8 cellular contexts compared by ENCODE assay signal in genomic region chr2:71067567-71068217, GRCh38. TPM values are rescaled to one million over a fixed set of nuclear protein-coding genes. Genes with fewer than 3 reads are reported as not detected.
DNase-seq lines count a peak whose midpoint lies in the region; ATAC-seq lines count a peak whose summit lies in the region.

No MANE protein-coding gene starts in this region.

- peak overlapping the region; percentile 88 to 97 for H3K9ac ChIP-seq in stomach smooth muscle (ENCODE audit: low read length in 2 of 2)

- H3K4me3 Mint-ChIP-seq in activated CD4-positive, alpha-beta T cell treated with anti-CD3 and anti-CD28 coated beads, Interleukin-2, amount 10 ng/mL, durations not matched to agents 24 days and 14 days: peak overlapping the region; percentile 92
- H3K4me3 Mint-ChIP-seq in immature natural killer cell: peak overlapping the region; percentile 96 to 98 (median 97)

- H3K4me1 ChIP-seq in stomach smooth muscle (ENCODE audit: control insufficient read depth, insufficient read depth, low read length): peaks cover 53% of the 10 kb centered on the region

- peaks cover 0 to 2% of the 10 kb centered on the region in 2 donors for H3K36me3 ChIP-seq in stomach smooth muscle (ENCODE audit: control insufficient read depth in 2 of 2, insufficient read depth in 2 of 2, low read length in 2 of 2)

- H3K36me3 Mint-ChIP-seq in activated CD4-positive, alpha-beta T cell treated with anti-CD3 and anti-CD28 coated beads, Interleukin-2, amount 10 ng/mL, durations not matched to agents 24 days and 14 days (ENCODE audit: low read depth): peaks cover 10% of the 10 kb centered on the region
- no peaks in the 10 kb centered on the region for H3K36me3 Mint-ChIP-seq in immature natural killer cell

- peak overlapping the region; percentile 96 for H3K27ac Mint-ChIP-seq in activated CD4-positive, alpha-beta T cell treated with anti-CD3 and anti-CD28 coated beads, Interleukin-2, amount 10 ng/mL, durations not matched to agents 24 days and 14 days
- H3K27ac Mint-ChIP-seq in immature natural killer cell: peak overlapping the region; percentile 96 to 100 (median 100)

- ATAC-seq in HG03196 (IDR thresholded peaks at IDR 0.05; ENCODE audit: unreplicated experiment) (peak; percentile 2), HG02870 (IDR thresholded peaks at IDR 0.05; ENCODE audit: unreplicated experiment) (no peak)

- no peaks in the 10 kb centered on the region for H3K9me3 ChIP-seq in stomach smooth muscle (ENCODE audit: control insufficient read depth in 2 of 2, low read length in 2 of 2)

- intact Hi-C loops in activated CD4-positive, alpha-beta T cell treated with anti-CD3 and anti-CD28 coated beads, Interleukin-2, amount 10 ng/mL, durations not matched to agents 24 days and 14 days (cut with micrococcal nuclease): loop anchor here (1.0 to 2.0 kb wide), 5 partner anchors 15 to 264 kb away; partner anchors contain the start of genes MCEE, MPHOSPH10, PAIP2B and TEX261

- DNase-seq in activated CD4-positive, alpha-beta T cell treated with anti-CD3 and anti-CD28 coated beads, Interleukin-2, amount 10 ng/mL, durations not matched to agents 24 days and 14 days: no peak
- no peak for DNase-seq in activated CD4-positive, alpha-beta T cell treated with anti-CD3 and anti-CD28 coated beads, Interleukin-2, amount 50 U/mL, for 1 hour
- DNase-seq in immature natural killer cell: no peak
- no peak for DNase-seq in NCI-H2081 (lab: John Stamatoyannopoulos, UW)

- peak overlapping the region; percentile 89 to 96 for H3K4me3 ChIP-seq in stomach smooth muscle (ENCODE audit: low read length in 2 of 2)

- H3K9me3 Mint-ChIP-seq in activated CD4-positive, alpha-beta T cell treated with anti-CD3 and anti-CD28 coated beads, Interleukin-2, amount 10 ng/mL, durations not matched to agents 24 days and 14 days: no peaks in the 10 kb centered on the region
- H3K9me3 Mint-ChIP-seq in immature natural killer cell: peaks cover 0 to 1% (median 0%) of the 10 kb centered on the region in 6 donors

- H3K27ac ChIP-seq in angular gyrus (ENCODE audit: low read depth, low read length) (peak overlapping the region; percentile 98), stomach smooth muscle (ENCODE audit: low read length) (peak overlapping the region; percentile 99)

- no peaks in the 10 kb centered on the region for H3K27me3 ChIP-seq in stomach smooth muscle (ENCODE audit: control insufficient read depth in 1 of 2, insufficient read depth in 2 of 2, low read length in 2 of 2)

- H3K4me1 Mint-ChIP-seq in activated CD4-positive, alpha-beta T cell treated with anti-CD3 and anti-CD28 coated beads, Interleukin-2, amount 10 ng/mL, durations not matched to agents 24 days and 14 days: peaks cover 47% of the 10 kb centered on the region
- peaks cover 48 to 58% of the 10 kb centered on the region in 2 donors for H3K4me1 Mint-ChIP-seq in immature natural killer cell

- peaks cover 3% of the 10 kb centered on the region for H3K27me3 Mint-ChIP-seq in activated CD4-positive, alpha-beta T cell treated with anti-CD3 and anti-CD28 coated beads, Interleukin-2, amount 10 ng/mL, durations not matched to agents 24 days and 14 days
- peaks cover 6 to 9% (median 9%) of the 10 kb centered on the region in 3 donors for H3K27me3 Mint-ChIP-seq in immature natural killer cell (ENCODE audit: low read depth in 3 of 3)

RNA-seq across cellular contexts. Expression of gene NAGK, which starts 0.8 kb away (rescaled TPM):
- total RNA-seq in activated CD4-positive, alpha-beta T cell treated with anti-CD3 and anti-CD28 coated beads, Interleukin-2, amount 10 ng/mL, durations not matched to agents 24 days and 14 days: 55.9 and 67.1 TPM in 2 replicates
- 10 to 100 TPM; 68.5 to 85.7 (median 79.4) TPM for polyA plus RNA-seq in immature natural killer cell
